In the genomic region with DNA sequence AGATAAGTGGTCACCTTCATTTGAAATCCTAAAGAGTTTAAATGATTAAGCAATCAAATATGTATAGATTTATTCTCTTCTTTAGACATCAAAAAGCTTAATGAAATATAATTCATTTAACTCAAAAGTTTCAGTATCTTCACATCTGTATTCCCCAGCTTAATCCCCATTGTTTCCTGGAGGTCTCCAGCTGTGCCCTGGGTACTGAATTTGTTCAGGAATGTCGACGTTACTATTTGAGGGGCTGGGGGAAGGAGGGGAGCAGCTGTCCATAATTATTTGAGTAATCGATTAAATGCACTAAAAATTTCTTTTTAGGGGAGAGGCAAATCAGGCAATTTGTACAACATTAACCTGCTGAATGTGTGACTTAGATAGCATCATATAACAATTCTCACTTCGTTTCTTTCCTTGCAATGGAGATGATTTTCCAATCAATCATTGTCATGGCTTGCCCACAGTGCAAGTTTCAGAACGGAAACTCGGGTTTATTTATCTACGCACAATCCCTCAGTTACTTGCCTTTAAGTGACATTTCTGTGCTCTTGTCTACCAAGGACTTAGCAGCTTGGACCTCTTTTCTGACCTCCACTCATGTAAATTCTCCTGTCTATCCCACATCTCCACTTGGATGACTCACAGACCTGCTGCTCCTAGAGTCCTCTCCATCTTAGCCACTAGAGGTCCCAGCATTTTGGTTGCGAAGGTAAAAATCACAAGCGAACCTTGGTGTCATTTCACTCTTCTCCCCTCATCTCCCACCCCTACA, we compare ENCODE assay signal across 9 cellular contexts. TPM values are rescaled to one million over a fixed set of nuclear protein-coding genes. Genes with fewer than 3 reads are reported as not detected.
A peak's percentile ranks its signal among the peaks of the same experiment; 100 is the strongest.
DNase-seq lines count a peak whose midpoint lies in the region; ATAC-seq and TF ChIP-seq lines count a peak whose summit lies in the region.
"Had no signal": no experiment of that assay in that cellular context is flagged by ENCODE, and none has a peak within 500 bp of the region (broad histone marks: within the 10 kb centered on the region; RNA-seq: fewer than 3 reads in every experiment).

No MANE protein-coding gene starts in this region.

- peaks cover 15% of the 10 kb centered on the region; the same call in 1 of the 2 replicates for H3K27me3 ChIP-seq in SK-N-SH (ENCODE audit: insufficient read depth)
- peaks cover 8% of the 10 kb centered on the region for H3K27me3 ChIP-seq in effector memory CD4-positive, alpha-beta T cell (replicated peaks; ENCODE audit: control insufficient read depth, insufficient read depth, low read length, poor library complexity, severe bottlenecking)

- no peak overlapping the region for H3K27ac Mint-ChIP-seq in stimulated activated memory B cell treated with anti-CD40 and anti-IgM and Interleukin-4, amounts not matched to agents 10 μg/mL and 1 μg/mL and 100 μg/mL, for 72 hours

- peak overlapping the region; percentile 48; the same call in 1 of the 2 replicates for H3K4me2 ChIP-seq in SK-N-SH

- CTCF ChIA-PET in HEK293T (lab: Yijun Ruan, JAX): no interaction called here
- CTCF ChIA-PET in SK-N-SH (lab: Yijun Ruan, JAX): interaction anchor here (1.0 kb wide), 1 partner anchor 1288 kb away, joined by 3 read pairs; no protein-coding TSS in a partner anchor

- TF ChIP-seq EP300 in SK-N-SH (IDR thresholded peaks at IDR 0.05; ENCODE audit: borderline replicate concordance in 1 of 2, low read depth in 1 of 2, low read length in 1 of 2): no peak

- no peak overlapping the region for H3K4me3 ChIP-seq in SK-N-SH (ENCODE audit: low read depth in 2 of 2, low read length in 1 of 2)
- H3K4me3 ChIP-seq in effector memory CD4-positive, alpha-beta T cell (ENCODE audit: insufficient read depth, low read depth, low read length, poor library complexity, severe bottlenecking): no peak overlapping the region

- peaks cover 0 to 17% of the 10 kb centered on the region in 2 experiments; a peak in 1 of 4 replicates for H3K4me1 ChIP-seq in SK-N-SH (ENCODE audit: control insufficient read depth in 1 of 2, insufficient read depth in 2 of 2, low read depth in 1 of 2, low read length in 1 of 2)
- no peaks in the 10 kb centered on the region for H3K4me1 ChIP-seq in effector memory CD4-positive, alpha-beta T cell (ENCODE audit: control insufficient read depth, insufficient read depth, low read length, poor library complexity, severe bottlenecking)

- H3K9ac ChIP-seq in SK-N-SH: no peak overlapping the region

- no peak for ATAC-seq in GM18502 (IDR thresholded peaks at IDR 0.05; ENCODE audit: poor library complexity, unreplicated experiment)
- no peak for ATAC-seq in stimulated activated memory B cell treated with anti-CD40 and anti-IgM and Interleukin-4, amounts not matched to agents 10 μg/mL and 1 μg/mL and 100 μg/mL, for 72 hours

- peaks cover 62% of the 10 kb centered on the region for H3K27me3 Mint-ChIP-seq in stimulated activated memory B cell treated with anti-CD40 and anti-IgM and Interleukin-4, amounts not matched to agents 10 μg/mL and 1 μg/mL and 100 μg/mL, for 72 hours

- POLR2A ChIA-PET in HEK293T (lab: Yijun Ruan, JAX) (no interaction called here), SK-N-SH (lab: Yijun Ruan, JAX) (no interaction called here)

- H3K79me2 ChIP-seq in SK-N-SH (ENCODE audit: insufficient read depth): peaks cover 65% of the 10 kb centered on the region

- H2AFZ ChIP-seq in SK-N-SH (ENCODE audit: low read depth): no peak overlapping the region

- H3K36me3 ChIP-seq in SK-N-SH (replicated peaks in 1 of 2; ENCODE audit: control insufficient read depth in 1 of 2, insufficient read depth in 2 of 2, low read length in 1 of 2): no peaks in the 10 kb centered on the region
- no peaks in the 10 kb centered on the region for H3K36me3 ChIP-seq in effector memory CD4-positive, alpha-beta T cell (ENCODE audit: control insufficient read depth, insufficient read depth, low read length)

- no peak overlapping the region for H3K4me3 Mint-ChIP-seq in stimulated activated memory B cell treated with anti-CD40 and anti-IgM and Interleukin-4, amounts not matched to agents 10 μg/mL and 1 μg/mL and 100 μg/mL, for 72 hours

- no peaks in the 10 kb centered on the region for H3K36me3 Mint-ChIP-seq in stimulated activated memory B cell treated with anti-CD40 and anti-IgM and Interleukin-4, amounts not matched to agents 10 μg/mL and 1 μg/mL and 100 μg/mL, for 72 hours

- H3K27ac ChIP-seq in SK-N-SH (ENCODE audit: low read depth in 2 of 2, low read length in 1 of 2): no peak overlapping the region; a peak in 1 of 4 replicates
- H3K27ac ChIP-seq in effector memory CD4-positive, alpha-beta T cell (ENCODE audit: insufficient read depth, low read length, poor library complexity, severe bottlenecking): no peak overlapping the region

- peak; percentile 62 for TF ChIP-seq CTCF in SK-N-SH (IDR thresholded peaks at IDR 0.05)

- no peak for TF ChIP-seq RAD21 in SK-N-SH (IDR thresholded peaks at IDR 0.05; ENCODE audit: low read length)

- peaks cover 10% of the 10 kb centered on the region for H3K4me1 Mint-ChIP-seq in stimulated activated memory B cell treated with anti-CD40 and anti-IgM and Interleukin-4, amounts not matched to agents 10 μg/mL and 1 μg/mL and 100 μg/mL, for 72 hours

- H4K20me1 ChIP-seq in SK-N-SH (ENCODE audit: insufficient read depth): no peaks in the 10 kb centered on the region; the same call in 1 of the 2 replicates

- H3F3A ChIP-seq in SK-N-SH (replicated peaks; ENCODE audit: insufficient read depth): peaks cover 10% of the 10 kb centered on the region

- WGBS in SK-N-SH (ENCODE audit: low lambda C conversion rate): 15% methylated on average over 9 of the region's 9 CpGs

- H3K9me2 ChIP-seq in SK-N-SH: no peaks in the 10 kb centered on the region

- no peaks in the 10 kb centered on the region for H3K9me3 ChIP-seq in SK-N-SH
- H3K9me3 ChIP-seq in effector memory CD4-positive, alpha-beta T cell (ENCODE audit: control insufficient read depth, low read length): no peaks in the 10 kb centered on the region

- H3K9me3 Mint-ChIP-seq in stimulated activated memory B cell treated with anti-CD40 and anti-IgM and Interleukin-4, amounts not matched to agents 10 μg/mL and 1 μg/mL and 100 μg/mL, for 72 hours: peaks cover 4% of the 10 kb centered on the region

- DNase-seq in ELF-1 (ENCODE audit: low read depth, low spot score) (peak; percentile 22), HEK293T (ENCODE audit: extremely low spot score) (peak; percentile 28), SK-N-SH (peak; percentile 8), iPS-NIHi7 (ENCODE audit: extremely low spot score) (peak; percentile 46)
- DNase-seq in activated CD8-positive, alpha-beta memory T cell treated with anti-CD3 and anti-CD28 coated beads, Interleukin-2, amount 50 U/mL, for 48 hours: no peak
- no peak for DNase-seq in effector memory CD4-positive, alpha-beta T cell
- DNase-seq: activated naive CD4-positive, alpha-beta T cell treated with anti-CD3 and anti-CD28 coated beads, Interleukin-2, amount 50 U/mL, for 16 hours had no signal

TF ChIP-seq in HEK293T, 16 proteins besides CTCF, POLR2A, EP300 and RAD21:
- peak; percentile 59; the same call in 1 of the 2 replicates for TF ChIP-seq PKNOX1 (IDR thresholded peaks at IDR 0.05)
- no peak for TF ChIP-seq FOXA1 (IDR thresholded peaks at IDR 0.05)

TF ChIP-seq in SK-N-SH, 30 proteins besides CTCF, POLR2A, EP300 and RAD21:
- TF ChIP-seq, protein P1, sequence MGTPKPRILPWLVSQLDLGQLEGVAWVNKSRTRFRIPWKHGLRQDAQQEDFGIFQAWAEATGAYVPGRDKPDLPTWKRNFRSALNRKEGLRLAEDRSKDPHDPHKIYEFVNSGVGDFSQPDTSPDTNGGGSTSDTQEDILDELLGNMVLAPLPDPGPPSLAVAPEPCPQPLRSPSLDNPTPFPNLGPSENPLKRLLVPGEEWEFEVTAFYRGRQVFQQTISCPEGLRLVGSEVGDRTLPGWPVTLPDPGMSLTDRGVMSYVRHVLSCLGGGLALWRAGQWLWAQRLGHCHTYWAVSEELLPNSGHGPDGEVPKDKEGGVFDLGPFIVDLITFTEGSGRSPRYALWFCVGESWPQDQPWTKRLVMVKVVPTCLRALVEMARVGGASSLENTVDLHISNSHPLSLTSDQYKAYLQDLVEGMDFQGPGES (IDR thresholded peaks at IDR 0.05; ENCODE audit: low read depth, low read length): no peak
- TF ChIP-seq JUND (IDR thresholded peaks at IDR 0.05): no peak
- TF ChIP-seq SMC3 (IDR thresholded peaks at IDR 0.05; ENCODE audit: low read depth, low read length): no peak
- no peak for TF ChIP-seq USF2 (IDR thresholded peaks at IDR 0.05; ENCODE audit: borderline replicate concordance, low read depth, low read length)
- peak; percentile 36; the same call in 1 of the 2 replicates for TF ChIP-seq FOSL2 (IDR thresholded peaks at IDR 0.05; ENCODE audit: borderline replicate concordance, low read depth)
TF ChIP-seq in SK-N-SH: peak in this region for 1.

RNA-seq across cellular contexts. Expression of gene DOK5, which starts 3.9 kb away (rescaled TPM):
- 12.3 and 12.4 TPM in 2 replicates for polyA plus RNA-seq in SK-N-SH (2012; rRNA removed)
- polyA plus RNA-seq in SK-N-SH (2012; cell fraction: cytosol; rRNA removed): 13.5 and 13.9 TPM in 2 replicates
- 8.9 and 11.0 TPM in 2 replicates for polyA plus RNA-seq in SK-N-SH (2012; cell fraction: nucleus; rRNA removed)

Comparison
In these comparisons a context has a peak if more than half of its experiments do, and no peak if none do; other contexts are left out.
1. DNase-seq: peak in ELF-1 (single experiment), HEK293T (single experiment), SK-N-SH (single experiment) and iPS-NIHi7 (single experiment); none in activated CD8-positive, alpha-beta memory T cell treated with anti-CD3 and anti-CD28 coated beads, Interleukin-2, amount 50 U/mL, for 48 hours (single experiment) and effector memory CD4-positive, alpha-beta T cell (0 of 3).